In genomic region chr4:149279790-149280189, GRCh38 we compare ENCODE assay signal across 16 cellular contexts.
"Had no signal": no experiment of that assay in that cellular context is flagged by ENCODE, and none has a peak within 500 bp of the region (broad histone marks: within the 10 kb centered on the region; RNA-seq: fewer than 3 reads in every experiment).

No MANE protein-coding gene starts in this region.

- H3K36me3 Mint-ChIP-seq: activated CD8-positive, alpha-beta memory T cell treated with anti-CD3 and anti-CD28 coated beads, Interleukin-2, amount 10 ng/mL, durations not matched to agents 7 days and 5 days; activated naive CD4-positive, alpha-beta T cell treated with anti-CD3 and anti-CD28 coated beads, Interleukin-2, amount 50 U/mL, for 24 hours; natural killer cell had no signal

- H3K36me3 ChIP-seq: breast epithelium, gastrocnemius medialis, thoracic aorta had no signal

- H3K27me3 Mint-ChIP-seq: activated CD8-positive, alpha-beta memory T cell treated with anti-CD3 and anti-CD28 coated beads, Interleukin-2, amount 10 ng/mL, durations not matched to agents 7 days and 5 days; activated naive CD4-positive, alpha-beta T cell treated with anti-CD3 and anti-CD28 coated beads, Interleukin-2, amount 50 U/mL, for 24 hours; activated T-cell treated with anti-CD3 and anti-CD28 coated beads, Interleukin-2, amount 50 U/mL, for 24 hours had no signal

- H3K9me3 ChIP-seq: gastrocnemius medialis, thoracic aorta had no signal

- H3K27me3 ChIP-seq: breast epithelium, gastrocnemius medialis had no signal

- H3K27ac ChIP-seq: breast epithelium, gastrocnemius medialis, thoracic aorta had no signal

- H3K27ac Mint-ChIP-seq: activated CD8-positive, alpha-beta memory T cell treated with anti-CD3 and anti-CD28 coated beads, Interleukin-2, amount 10 ng/mL, durations not matched to agents 7 days and 5 days; activated naive CD4-positive, alpha-beta T cell treated with anti-CD3 and anti-CD28 coated beads, Interleukin-2, amount 50 U/mL, for 24 hours; activated T-cell treated with anti-CD3 and anti-CD28 coated beads, Interleukin-2, amount 50 U/mL, for 24 hours; natural killer cell; T-helper 2 cell treated with Interferon-gamma antibody and Interleukin-4, amounts not matched to agents 5 μg/mL and 100 μg/mL, for 36 hours had no signal

- DNase-seq: activated CD8-positive, alpha-beta memory T cell treated with anti-CD3 and anti-CD28 coated beads, Interleukin-2, amount 10 ng/mL, durations not matched to agents 7 days and 5 days; activated effector memory CD4-positive, alpha-beta T cell treated with Interleukin-2 at 50 U/mL for 16 hours; activated T-cell treated with anti-CD3 and anti-CD28 coated beads, Interleukin-2, amount 50 U/mL, for 24 hours; amniotic stem cell; gastrocnemius medialis; hypothalamus; natural killer cell; occipital lobe; stimulated activated CD4-positive, alpha-beta T cell treated with anti-CD3 and anti-CD28 coated beads, Interleukin-4, amount 100 ng/mL, for 1 hour; stimulated activated CD8-positive, alpha-beta memory T cell treated with anti-CD3 and anti-CD28 coated beads, Interleukin-4, amount 100 ng/mL, for 48 hours; stimulated activated naive CD8-positive, alpha-beta T cell treated with anti-CD3 and anti-CD28 coated beads, Interleukin-15, Interleukin-2, amounts not matched to agents 100 U/mL and 50 U/mL, for 24 hours had no signal

- H3K4me3 ChIP-seq: breast epithelium, gastrocnemius medialis, thoracic aorta had no signal

- H3K4me1 ChIP-seq: breast epithelium, gastrocnemius medialis had no signal

- ATAC-seq: activated CD4-positive, CD25-positive, alpha-beta regulatory T cell treated with anti-CD3 and anti-CD28 coated beads, Interleukin-2, amount 50 U/mL, for 24 hours; activated CD8-positive, alpha-beta memory T cell treated with anti-CD3 and anti-CD28 coated beads, Interleukin-2, amount 10 ng/mL, durations not matched to agents 7 days and 5 days; gastrocnemius medialis; natural killer cell; stimulated activated naive CD8-positive, alpha-beta T cell treated with anti-CD3 and anti-CD28 coated beads, Interleukin-15, Interleukin-2, amounts not matched to agents 100 U/mL and 50 U/mL, for 24 hours had no signal

- H3K4me3 Mint-ChIP-seq: activated CD8-positive, alpha-beta memory T cell treated with anti-CD3 and anti-CD28 coated beads, Interleukin-2, amount 10 ng/mL, durations not matched to agents 7 days and 5 days; activated naive CD4-positive, alpha-beta T cell treated with anti-CD3 and anti-CD28 coated beads, Interleukin-2, amount 50 U/mL, for 24 hours; activated T-cell treated with anti-CD3 and anti-CD28 coated beads, Interleukin-2, amount 50 U/mL, for 24 hours; natural killer cell; T-helper 2 cell treated with Interferon-gamma antibody and Interleukin-4, amounts not matched to agents 5 μg/mL and 100 μg/mL, for 36 hours had no signal

- H3K9me3 Mint-ChIP-seq: activated naive CD4-positive, alpha-beta T cell treated with anti-CD3 and anti-CD28 coated beads, Interleukin-2, amount 50 U/mL, for 24 hours; T-helper 2 cell treated with Interferon-gamma antibody and Interleukin-4, amounts not matched to agents 5 μg/mL and 100 μg/mL, for 36 hours had no signal

- H3K4me1 Mint-ChIP-seq: activated CD8-positive, alpha-beta memory T cell treated with anti-CD3 and anti-CD28 coated beads, Interleukin-2, amount 10 ng/mL, durations not matched to agents 7 days and 5 days; activated naive CD4-positive, alpha-beta T cell treated with anti-CD3 and anti-CD28 coated beads, Interleukin-2, amount 50 U/mL, for 24 hours; natural killer cell had no signal
